15 cellular contexts compared by ENCODE assay signal in genomic region chr12:9391751-9392240, GRCh38.
"Had no signal": no experiment of that assay in that cellular context is flagged by ENCODE, and none has a peak within 500 bp of the region (broad histone marks: within the 10 kb centered on the region; RNA-seq: fewer than 3 reads in every experiment).

No MANE protein-coding gene starts in this region.

- ATAC-seq: left colon; stimulated activated effector memory CD8-positive, alpha-beta T cell treated with anti-CD3 and anti-CD28 coated beads, Interleukin-12 subunit alpha, Interleukin-12 subunit beta, amount 100 ng/mL, for 72 hours; upper lobe of right lung had no signal

- H3K4me1 ChIP-seq: parathyroid adenoma, upper lobe of right lung had no signal

- H3K9me3 ChIP-seq: thoracic aorta, upper lobe of right lung had no signal

- DNase-seq: activated B cell treated with CpG ODN at 0.5 μM for 24 hours; activated CD4-positive, alpha-beta T cell treated with anti-CD3 and anti-CD28 coated beads, Interleukin-2, amount 10 ng/mL, durations not matched to agents 24 days and 14 days; activated CD8-positive, alpha-beta memory T cell treated with anti-CD3 and anti-CD28 coated beads, Interleukin-2, amount 50 U/mL, for 48 hours; activated gamma-delta T cell treated with Interleukin-2 at 50 U/mL for 16 hours; activated naive CD8-positive, alpha-beta T cell treated with anti-CD3 and anti-CD28 coated beads for 36 hours; effector CD8-positive, alpha-beta T cell; foreskin melanocyte; left colon; midbrain; T-helper 2 cell; upper lobe of right lung had no signal

- H3K4me3 ChIP-seq: lung, thoracic aorta, upper lobe of right lung had no signal

- H3K27ac ChIP-seq: parathyroid adenoma, thoracic aorta, upper lobe of right lung had no signal

- H3K36me3 ChIP-seq: thoracic aorta, upper lobe of right lung had no signal

- H3K27me3 ChIP-seq: upper lobe of right lung had no signal
